Comparison of ENCODE assay signal across 1 cellular context in genomic region chr7:318476-319266, GRCh38.
TF ChIP-seq lines count a peak whose summit lies in the region.

No MANE protein-coding gene starts in this region.

TF ChIP-seq in HepG2, 621 proteins besides CTCF, POLR2A, EP300 and RAD21 (continued from another document and continues in another):
- TF ChIP-seq PRDM4 (CRISPR knock-in tag; IDR thresholded peaks at IDR 0.05; ENCODE audit: borderline replicate concordance) (no peak), RBM39 (IDR thresholded peaks at IDR 0.05; ENCODE audit: low read depth, low read length, poor library complexity, severe bottlenecking) (no peak), MED8 (CRISPR knock-in tag; IDR thresholded peaks at IDR 0.05; ENCODE audit: insufficient replicate concordance) (no peak), GRHL1 (CRISPR knock-in tag; conservative IDR thresholded peaks at IDR 0.05) (no peak), HHEX (CRISPR knock-in tag; IDR thresholded peaks at IDR 0.05) (peak; percentile 97), ZFX (CRISPR knock-in tag; IDR thresholded peaks at IDR 0.05; ENCODE audit: low read depth) (no peak), YEATS4 (CRISPR knock-in tag; IDR thresholded peaks at IDR 0.05; ENCODE audit: borderline replicate concordance) (no peak), ZFP1 (CRISPR knock-in tag; IDR thresholded peaks at IDR 0.05) (peak; percentile 31; the same call in 1 of the 2 replicates), NFKBIZ (CRISPR knock-in tag; IDR thresholded peaks at IDR 0.05) (peak; percentile 50; the same call in 1 of the 2 replicates), ZNF281 (CRISPR knock-in tag; IDR thresholded peaks at IDR 0.05; ENCODE audit: borderline replicate concordance) (peak; percentile 57; the same call in 1 of the 2 replicates), ONECUT2 (CRISPR knock-in tag; IDR thresholded peaks at IDR 0.05) (peak; percentile 59; the same call in 1 of the 2 replicates), GATAD1 (CRISPR knock-in tag; IDR thresholded peaks at IDR 0.05) (peak; percentile 44; the same call in 1 of the 2 replicates), TCF7L2 (IDR thresholded peaks at IDR 0.05; ENCODE audit: low read depth, low read length) (no peak; the same call in 1 of the 2 replicates), ZNF646 (CRISPR knock-in tag; IDR thresholded peaks at IDR 0.05) (0 out of 2 replicates have a peak, but pooled peaks have one; percentile 43), KDM4B (CRISPR knock-in tag; IDR thresholded peaks at IDR 0.05) (no peak), ZNF3 (CRISPR knock-in tag; IDR thresholded peaks at IDR 0.05) (no peak), RXRA (CRISPR knock-in tag; IDR thresholded peaks at IDR 0.05) (peak; percentile 25; the same call in 1 of the 2 replicates), POGZ (CRISPR knock-in tag; IDR thresholded peaks at IDR 0.05) (peak; percentile 45; the same call in 1 of the 2 replicates), IKZF5 (CRISPR knock-in tag; IDR thresholded peaks at IDR 0.05) (peak; percentile 61), ZNF136 (CRISPR knock-in tag; IDR thresholded peaks at IDR 0.05; ENCODE audit: low read depth) (no peak), MAFK (conservative IDR thresholded peaks at IDR 0.05 in 1 of 2, IDR thresholded peaks at IDR 0.05 in 1 of 2; ENCODE audit: low read length in 2 of 2) (no peak), ZNF367 (CRISPR knock-in tag; IDR thresholded peaks at IDR 0.05; ENCODE audit: borderline replicate concordance) (no peak), SCMH1 (CRISPR knock-in tag; IDR thresholded peaks at IDR 0.05; ENCODE audit: borderline replicate concordance) (no peak), POLR2G (IDR thresholded peaks at IDR 0.05; ENCODE audit: low read depth, low read length) (no peak), TBP (CRISPR knock-in tag; IDR thresholded peaks at IDR 0.05) (no peak)
- TF ChIP-seq, protein P1, sequence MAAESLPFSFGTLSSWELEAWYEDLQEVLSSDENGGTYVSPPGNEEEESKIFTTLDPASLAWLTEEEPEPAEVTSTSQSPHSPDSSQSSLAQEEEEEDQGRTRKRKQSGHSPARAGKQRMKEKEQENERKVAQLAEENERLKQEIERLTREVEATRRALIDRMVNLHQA (CRISPR knock-in tag; IDR thresholded peaks at IDR 0.05), result no peak
- TF ChIP-seq, protein P2, sequence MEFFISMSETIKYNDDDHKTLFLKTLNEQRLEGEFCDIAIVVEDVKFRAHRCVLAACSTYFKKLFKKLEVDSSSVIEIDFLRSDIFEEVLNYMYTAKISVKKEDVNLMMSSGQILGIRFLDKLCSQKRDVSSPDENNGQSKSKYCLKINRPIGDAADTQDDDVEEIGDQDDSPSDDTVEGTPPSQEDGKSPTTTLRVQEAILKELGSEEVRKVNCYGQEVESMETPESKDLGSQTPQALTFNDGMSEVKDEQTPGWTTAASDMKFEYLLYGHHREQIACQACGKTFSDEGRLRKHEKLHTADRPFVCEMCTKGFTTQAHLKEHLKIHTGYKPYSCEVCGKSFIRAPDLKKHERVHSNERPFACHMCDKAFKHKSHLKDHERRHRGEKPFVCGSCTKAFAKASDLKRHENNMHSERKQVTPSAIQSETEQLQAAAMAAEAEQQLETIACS (CRISPR knock-in tag; IDR thresholded peaks at IDR 0.05), result no peak
- TF ChIP-seq, protein P3, sequence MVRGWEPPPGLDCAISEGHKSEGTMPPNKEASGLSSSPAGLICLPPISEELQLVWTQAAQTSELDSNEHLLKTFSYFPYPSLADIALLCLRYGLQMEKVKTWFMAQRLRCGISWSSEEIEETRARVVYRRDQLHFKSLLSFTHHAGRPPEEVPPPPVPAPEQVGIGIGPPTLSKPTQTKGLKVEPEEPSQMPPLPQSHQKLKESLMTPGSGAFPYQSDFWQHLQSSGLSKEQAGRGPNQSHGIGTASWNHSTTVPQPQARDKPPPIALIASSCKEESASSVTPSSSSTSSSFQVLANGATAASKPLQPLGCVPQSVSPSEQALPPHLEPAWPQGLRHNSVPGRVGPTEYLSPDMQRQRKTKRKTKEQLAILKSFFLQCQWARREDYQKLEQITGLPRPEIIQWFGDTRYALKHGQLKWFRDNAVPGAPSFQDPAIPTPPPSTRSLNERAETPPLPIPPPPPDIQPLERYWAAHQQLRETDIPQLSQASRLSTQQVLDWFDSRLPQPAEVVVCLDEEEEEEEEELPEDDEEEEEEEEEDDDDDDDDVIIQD (CRISPR knock-in tag; IDR thresholded peaks at IDR 0.05; ENCODE audit: low read depth), result no peak; the same call in 1 of the 2 replicates
- TF ChIP-seq, protein P4, sequence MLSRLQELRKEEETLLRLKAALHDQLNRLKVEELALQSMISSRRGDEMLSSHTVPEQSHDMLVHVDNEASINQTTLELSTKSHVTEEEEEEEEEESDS (CRISPR knock-in tag; IDR thresholded peaks at IDR 0.05; ENCODE audit: borderline replicate concordance), result no peak
- TF ChIP-seq, protein P5, sequence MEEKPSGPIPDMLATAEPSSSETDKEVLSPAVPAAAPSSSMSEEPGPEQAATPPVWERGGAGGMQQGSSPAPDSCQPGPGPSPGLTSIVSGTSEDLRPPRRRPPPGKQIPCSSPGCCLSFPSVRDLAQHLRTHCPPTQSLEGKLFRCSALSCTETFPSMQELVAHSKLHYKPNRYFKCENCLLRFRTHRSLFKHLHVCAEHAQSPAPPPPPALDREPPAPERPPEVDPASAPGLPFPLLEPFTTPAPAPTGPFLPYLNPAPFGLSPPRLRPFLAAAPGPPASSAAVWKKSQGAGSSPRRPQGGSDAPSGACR (CRISPR knock-in tag; IDR thresholded peaks at IDR 0.05), result no peak
- TF ChIP-seq, protein P6, sequence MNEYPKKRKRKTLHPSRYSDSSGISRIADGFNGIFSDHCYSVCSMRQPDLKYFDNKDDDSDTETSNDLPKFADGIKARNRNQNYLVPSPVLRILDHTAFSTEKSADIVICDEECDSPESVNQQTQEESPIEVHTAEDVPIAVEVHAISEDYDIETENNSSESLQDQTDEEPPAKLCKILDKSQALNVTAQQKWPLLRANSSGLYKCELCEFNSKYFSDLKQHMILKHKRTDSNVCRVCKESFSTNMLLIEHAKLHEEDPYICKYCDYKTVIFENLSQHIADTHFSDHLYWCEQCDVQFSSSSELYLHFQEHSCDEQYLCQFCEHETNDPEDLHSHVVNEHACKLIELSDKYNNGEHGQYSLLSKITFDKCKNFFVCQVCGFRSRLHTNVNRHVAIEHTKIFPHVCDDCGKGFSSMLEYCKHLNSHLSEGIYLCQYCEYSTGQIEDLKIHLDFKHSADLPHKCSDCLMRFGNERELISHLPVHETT (CRISPR knock-in tag; conservative IDR thresholded peaks at IDR 0.05), result no peak
- TF ChIP-seq, protein P7, sequence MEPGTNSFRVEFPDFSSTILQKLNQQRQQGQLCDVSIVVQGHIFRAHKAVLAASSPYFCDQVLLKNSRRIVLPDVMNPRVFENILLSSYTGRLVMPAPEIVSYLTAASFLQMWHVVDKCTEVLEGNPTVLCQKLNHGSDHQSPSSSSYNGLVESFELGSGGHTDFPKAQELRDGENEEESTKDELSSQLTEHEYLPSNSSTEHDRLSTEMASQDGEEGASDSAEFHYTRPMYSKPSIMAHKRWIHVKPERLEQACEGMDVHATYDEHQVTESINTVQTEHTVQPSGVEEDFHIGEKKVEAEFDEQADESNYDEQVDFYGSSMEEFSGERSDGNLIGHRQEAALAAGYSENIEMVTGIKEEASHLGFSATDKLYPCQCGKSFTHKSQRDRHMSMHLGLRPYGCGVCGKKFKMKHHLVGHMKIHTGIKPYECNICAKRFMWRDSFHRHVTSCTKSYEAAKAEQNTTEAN (CRISPR knock-in tag; conservative IDR thresholded peaks at IDR 0.05), result peak; percentile 74; the same call in 1 of the 2 replicates
